In the genomic region with DNA sequence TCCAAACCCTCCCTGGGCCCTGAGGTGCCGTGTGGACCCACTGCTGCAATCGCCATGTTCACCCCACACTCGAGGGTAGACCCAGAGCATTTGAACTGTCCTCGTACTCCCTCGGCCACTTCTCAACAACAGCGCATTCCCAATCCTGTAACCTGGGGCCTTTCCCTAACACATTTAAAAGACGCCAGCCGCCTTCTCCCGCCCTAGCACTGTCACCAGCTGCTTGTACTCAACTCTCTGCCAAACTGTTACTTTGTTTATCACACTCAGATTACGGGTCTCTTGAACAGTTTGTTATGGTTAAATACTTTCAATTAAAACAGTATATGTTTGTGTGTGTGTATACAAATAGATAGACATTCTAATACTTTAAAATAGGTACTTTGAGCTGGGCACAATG, we compare ENCODE assay signal across 21 cellular contexts. TPM values are rescaled to one million over a fixed set of nuclear protein-coding genes. Genes with fewer than 3 reads are reported as not detected.
DNase-seq lines count a peak whose midpoint lies in the region; ATAC-seq and TF ChIP-seq lines count a peak whose summit lies in the region.
"Had no signal": no experiment of that assay in that cellular context is flagged by ENCODE, and none has a peak within 500 bp of the region (broad histone marks: within the 10 kb centered on the region; RNA-seq: fewer than 3 reads in every experiment).

No MANE protein-coding gene starts in this region.

- no peak overlapping the region for H3K4me2 ChIP-seq in neuronal stem cell (ENCODE audit: insufficient read depth, low read length, poor library complexity, severe bottlenecking)
- H3K4me2 ChIP-seq in SK-N-SH: no peak overlapping the region
- H3K4me2 ChIP-seq: PC-9 had no signal

- no peaks in the 10 kb centered on the region for H3K79me2 ChIP-seq in SK-N-SH (ENCODE audit: insufficient read depth)

- no peaks in the 10 kb centered on the region for H3K36me3 ChIP-seq in right atrium auricular region
- no peaks in the 10 kb centered on the region for H3K36me3 ChIP-seq in neuronal stem cell (replicated peaks in 1 of 2; ENCODE audit: control insufficient read depth in 2 of 2, insufficient read depth in 2 of 2, low read length in 2 of 2)
- no peaks in the 10 kb centered on the region for H3K36me3 ChIP-seq in SK-N-SH (replicated peaks in 1 of 2; ENCODE audit: control insufficient read depth in 1 of 2, insufficient read depth in 2 of 2, low read length in 1 of 2)

- H3K23ac ChIP-seq in neuronal stem cell (ENCODE audit: low read depth, low read length, poor library complexity): no peak overlapping the region

- peaks cover 0 to 14% of the 10 kb centered on the region in 2 donors for H3K4me1 ChIP-seq in right atrium auricular region
- peaks cover 13 to 40% of the 10 kb centered on the region in 2 donors for H3K4me1 ChIP-seq in neuronal stem cell (ENCODE audit: control insufficient read depth in 2 of 2, insufficient read depth in 1 of 2, low read depth in 1 of 2, low read length in 2 of 2)
- peaks cover 0 to 3% of the 10 kb centered on the region in 2 experiments; a peak in 1 of 4 replicates for H3K4me1 ChIP-seq in SK-N-SH (ENCODE audit: control insufficient read depth in 1 of 2, insufficient read depth in 2 of 2, low read depth in 1 of 2, low read length in 1 of 2)

- no peaks in the 10 kb centered on the region for H3K9me2 ChIP-seq in SK-N-SH

- H4K91ac ChIP-seq in neuronal stem cell (ENCODE audit: low read depth, low read length, poor library complexity): no peak overlapping the region

- H3K9me3 ChIP-seq in right atrium auricular region: no peaks in the 10 kb centered on the region
- peaks cover 4 to 5% of the 10 kb centered on the region in 2 donors for H3K9me3 ChIP-seq in neuronal stem cell (replicated peaks in 1 of 2; ENCODE audit: control insufficient read depth in 2 of 2, insufficient read depth in 1 of 2, low read depth in 1 of 2, low read length in 2 of 2)
- H3K9me3 ChIP-seq in SK-N-SH: no peaks in the 10 kb centered on the region

- H3F3A ChIP-seq in SK-N-SH (replicated peaks; ENCODE audit: insufficient read depth): no peaks in the 10 kb centered on the region

- CTCF ChIA-PET in SK-N-SH (lab: Yijun Ruan, JAX): interaction anchor here (1.1 kb wide), 1 partner anchor 27 kb away, joined by 3 read pairs; no protein-coding TSS in a partner anchor

- peak overlapping the region; percentile 87 for H2BK5ac ChIP-seq in neuronal stem cell (ENCODE audit: low read length)

- peaks cover 1% of the 10 kb centered on the region for H3K79me1 ChIP-seq in neuronal stem cell (ENCODE audit: low read depth, low read length)

- no peak for DNase-seq in Right ventricle myocardium superior
- DNase-seq in right atrium auricular region (ENCODE audit: low spot score): no peak
- no peak for DNase-seq in dorsolateral prefrontal cortex
- DNase-seq in neuronal stem cell (ENCODE audit: low spot score): no peak
- no peak for DNase-seq in NCI-H2081 (lab: John Stamatoyannopoulos, UW)
- no peak for DNase-seq in SK-N-SH
- DNase-seq: AML-193; CD8-positive, alpha-beta T cell; DMS153; DND-41; H7; Karpas-422; NCI-H1105 treated with DMSO at 0.1 percent for 48 hours; NCI-H146; NCI-H2029 treated with DMSO at 0.1 percent for 48 hours; NCI-H2227 treated with DMSO at 0.1 percent for 48 hours; NCI-H526 treated with DMSO at 0.1 percent for 48 hours; PC-9; SHP77 had no signal

- no peak overlapping the region for H3K9ac ChIP-seq in neuronal stem cell (ENCODE audit: low read depth, low read length, poor library complexity)
- no peak overlapping the region for H3K9ac ChIP-seq in SK-N-SH

- TF ChIP-seq RAD21 in SK-N-SH (IDR thresholded peaks at IDR 0.05; ENCODE audit: low read length): no peak

- POLR2A ChIA-PET in SK-N-SH (lab: Yijun Ruan, JAX): no interaction called here

- H3K27me3 ChIP-seq in right atrium auricular region (peaks cover 0 to 10% of the 10 kb centered on the region in 2 donors), dorsolateral prefrontal cortex (peaks cover 0 to 36% (median 7%) of the 10 kb centered on the region in 45 donors), neuronal stem cell (ENCODE audit: control insufficient read depth in 3 of 3, insufficient read depth in 3 of 3, low read depth in 1 of 3, low read length in 3 of 3) (peaks cover 6 to 52% (median 39%) of the 10 kb centered on the region in 3 experiments), SK-N-SH (ENCODE audit: insufficient read depth) (no peaks in the 10 kb centered on the region)

- peak overlapping the region; percentile 100 for H2BK15ac ChIP-seq in neuronal stem cell (ENCODE audit: low read length)

- H4K20me1 ChIP-seq in SK-N-SH (ENCODE audit: insufficient read depth): no peaks in the 10 kb centered on the region

- H4K8ac ChIP-seq in neuronal stem cell (ENCODE audit: low read depth, low read length): no peak overlapping the region

- no peak overlapping the region for H3K14ac ChIP-seq in neuronal stem cell (ENCODE audit: low read length)

- H2BK120ac ChIP-seq in neuronal stem cell (ENCODE audit: low read depth, low read length): no peak overlapping the region

- no peak for TF ChIP-seq EP300 in SK-N-SH (IDR thresholded peaks at IDR 0.05; ENCODE audit: borderline replicate concordance in 1 of 2, low read depth in 1 of 2, low read length in 1 of 2)

- H3K27ac ChIP-seq in right atrium auricular region (no peak overlapping the region), dorsolateral prefrontal cortex (peak overlapping the region in 31 of 59 donors; percentile 1 to 79 (median 62)), neuronal stem cell (replicated peaks; ENCODE audit: low read length) (no peak overlapping the region), SK-N-SH (ENCODE audit: low read depth in 2 of 2, low read length in 1 of 2) (no peak overlapping the region)
- H3K27ac ChIP-seq: C4-2B, PC-9 had no signal

- peak overlapping the region; percentile 99 for H2AK5ac ChIP-seq in neuronal stem cell (ENCODE audit: low read depth, low read length)

- TF ChIP-seq CTCF in right atrium auricular region (IDR thresholded peaks at IDR 0.05): no peak
- no peak for TF ChIP-seq CTCF in dorsolateral prefrontal cortex (IDR thresholded peaks at IDR 0.05 in 54 of 56, conservative IDR thresholded peaks at IDR 0.05 in 2 of 56; ENCODE audit: low read depth in 1 of 56, partially characterized antibody in 56 of 56)
- no peak for TF ChIP-seq CTCF in SK-N-SH (IDR thresholded peaks at IDR 0.05)

- intact Hi-C loops in Right ventricle myocardium superior (cut with DNase I): no loop called here
- intact Hi-C loops in dorsolateral prefrontal cortex (cut with DNase I): loop anchor here in 1 of 2 donors (5.0 kb wide), 1 partner anchor 58 kb away; no protein-coding TSS in a partner anchor

- no peak overlapping the region for H3K4ac ChIP-seq in neuronal stem cell (ENCODE audit: low read length)

- no peak overlapping the region for H2BK12ac ChIP-seq in neuronal stem cell (ENCODE audit: low read length)

- ATAC-seq in Right ventricle myocardium superior (ENCODE audit: poor library complexity): peak; percentile 18
- ATAC-seq in GM19397 (IDR thresholded peaks at IDR 0.05; ENCODE audit: unreplicated experiment): no peak
- ATAC-seq: CD8-positive, alpha-beta T cell had no signal

- H3K4me3 ChIP-seq in right atrium auricular region (no peak overlapping the region), dorsolateral prefrontal cortex (no peak overlapping the region), neuronal stem cell (ENCODE audit: low read length in 2 of 2) (no peak overlapping the region), SK-N-SH (ENCODE audit: low read depth in 2 of 2, low read length in 1 of 2) (no peak overlapping the region)
- H3K4me3 ChIP-seq: PC-9 had no signal

- H3K18ac ChIP-seq in neuronal stem cell (ENCODE audit: low read length): no peak overlapping the region

- no CpG with 5 or more reads among the region's 10 CpGs for WGBS in neuronal stem cell (ENCODE audit: extremely low coverage in 2 of 2, insufficient read length in 2 of 2, insufficient replicate concordance in 1 of 2), 2 donors
- WGBS in SK-N-SH (ENCODE audit: low lambda C conversion rate): 67% methylated on average over 10 of the region's 10 CpGs

- H2AFZ ChIP-seq in neuronal stem cell (ENCODE audit: low read length): no peak overlapping the region
- no peak overlapping the region for H2AFZ ChIP-seq in SK-N-SH (ENCODE audit: low read depth)
- H2AFZ ChIP-seq: PC-9 had no signal

TF ChIP-seq in SK-N-SH, 30 proteins besides CTCF, POLR2A, EP300 and RAD21 (continues in another document):
- TF ChIP-seq NFIC (IDR thresholded peaks at IDR 0.05; ENCODE audit: borderline replicate concordance) (no peak), TCF12 (IDR thresholded peaks at IDR 0.05) (no peak), USF2 (IDR thresholded peaks at IDR 0.05; ENCODE audit: borderline replicate concordance, low read depth, low read length) (no peak), RFX5 (IDR thresholded peaks at IDR 0.05; ENCODE audit: low read length) (no peak), TEAD4 (IDR thresholded peaks at IDR 0.05; ENCODE audit: borderline replicate concordance, insufficient read depth) (no peak), NRF1 (IDR thresholded peaks at IDR 0.05; ENCODE audit: low read depth, low read length) (no peak), USF1 (IDR thresholded peaks at IDR 0.05; ENCODE audit: borderline replicate concordance, low read depth) (no peak)
- TF ChIP-seq, protein P1, sequence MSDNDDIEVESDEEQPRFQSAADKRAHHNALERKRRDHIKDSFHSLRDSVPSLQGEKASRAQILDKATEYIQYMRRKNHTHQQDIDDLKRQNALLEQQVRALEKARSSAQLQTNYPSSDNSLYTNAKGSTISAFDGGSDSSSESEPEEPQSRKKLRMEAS (IDR thresholded peaks at IDR 0.05; ENCODE audit: low read depth): no peak

RNA-seq across cellular contexts. Expression of gene CDKN1C, which starts 20.7 kb away (rescaled TPM):
- total RNA-seq in Right ventricle myocardium superior (37.7 TPM), right atrium auricular region (10 to 100 TPM; 17.2 to 28.7 TPM), dorsolateral prefrontal cortex (100 to 1,000 TPM in 8 of 120 experiments, 10 to 100 TPM in 112; 11.0 to 191 (median 44.8) TPM)
- polyA plus RNA-seq in neuronal stem cell (2013, experiment 1 of 2): 45.4 TPM
- 48.3 TPM for polyA plus RNA-seq in neuronal stem cell (2013, experiment 2 of 2)
- 1.1 and 1.6 TPM in 2 replicates for polyA plus RNA-seq in SK-N-SH (2012; rRNA removed)
- 1.2 and 1.7 TPM in 2 replicates for polyA plus RNA-seq in SK-N-SH (2012; cell fraction: cytosol; rRNA removed)
- polyA plus RNA-seq in SK-N-SH (2012; cell fraction: nucleus; rRNA removed): 2.4 and 4.2 TPM in 2 replicates

Comparison
In these comparisons a context has a peak if more than half of its experiments do, and no peak if none do; other contexts are left out.
1. H3K27ac ChIP-seq: peak in dorsolateral prefrontal cortex (31 of 59); none in right atrium auricular region (0 of 2), neuronal stem cell (single experiment) and SK-N-SH (0 of 2).